Comparison of ENCODE assay signal across 25 cellular contexts in the genomic region with DNA sequence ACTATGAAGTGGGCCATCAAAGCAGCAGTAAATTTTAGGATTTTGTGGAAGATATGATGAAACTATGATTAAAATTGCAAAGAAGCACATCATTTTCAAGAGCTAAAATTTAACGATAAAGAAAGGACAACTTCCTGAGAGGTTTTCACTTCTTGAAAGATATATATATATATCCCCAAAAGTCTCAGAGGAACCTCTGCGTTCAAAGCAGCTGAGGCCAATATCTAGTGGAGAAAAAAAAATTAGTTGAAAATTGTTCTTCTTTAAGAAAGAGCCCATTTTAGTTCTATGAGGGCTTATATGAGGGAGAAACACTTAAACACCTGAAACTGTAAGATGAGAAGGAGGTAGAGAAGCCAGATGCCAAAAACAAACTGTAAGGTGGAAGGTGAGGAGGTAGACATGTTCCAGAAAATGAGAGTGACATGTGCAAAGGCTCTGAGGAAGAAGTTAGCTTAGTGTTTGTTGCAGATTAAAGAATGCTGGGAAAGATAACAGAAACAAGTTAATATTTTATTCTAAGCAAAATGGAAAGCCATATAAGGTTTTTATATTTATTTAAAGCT.
DNase-seq lines count a peak whose midpoint lies in the region; ATAC-seq and TF ChIP-seq lines count a peak whose summit lies in the region.
"Had no signal": no experiment of that assay in that cellular context is flagged by ENCODE, and none has a peak within 500 bp of the region (broad histone marks: within the 10 kb centered on the region; RNA-seq: fewer than 3 reads in every experiment).

No MANE protein-coding gene starts in this region.

- H3K4me3 Mint-ChIP-seq in stimulated activated memory B cell treated with anti-CD40 and anti-IgM and Interleukin-4, amounts not matched to agents 10 μg/mL and 1 μg/mL and 100 μg/mL, for 72 hours = peak overlapping the region; percentile 16
- H3K4me3 Mint-ChIP-seq: activated CD8-positive, alpha-beta memory T cell treated with anti-CD3 and anti-CD28 coated beads, Interleukin-2, amount 10 ng/mL, durations not matched to agents 7 days and 5 days; activated T-cell treated with anti-CD3 and anti-CD28 coated beads, Interleukin-2, amount 50 U/mL, for 4 hours; T-helper 1 cell treated with Interleukin-12 subunit alpha and Interleukin-12 subunit beta and Interleukin-4 antibody, amounts not matched to agents 30 μg/mL and 1 μg/mL, for 36 hours had no signal

- H3K27ac ChIP-seq in Peyer's patch = no peak overlapping the region
- H3K27ac ChIP-seq: ascending aorta, gastroesophageal sphincter, KMS-11, ovary, suprapubic skin, upper lobe of left lung had no signal

- DNase-seq in NCI-H2171 treated with DMSO at 0.1 percent for 48 hours (lab: John Stamatoyannopoulos, UW) (peak; percentile 75), nucleus accumbens (lab: John Stamatoyannopoulos, UW) (no peak), Peyer's patch (no peak), HT-29 (ENCODE audit: low spot score) (no peak)
- DNase-seq: activated CD8-positive, alpha-beta memory T cell treated with anti-CD3 and anti-CD28 coated beads, Interleukin-2, amount 10 ng/mL, durations not matched to agents 7 days and 5 days; activated gamma-delta T cell; activated T-cell treated with anti-CD3 and anti-CD28 coated beads, Interleukin-2, amount 50 U/mL, for 4 hours; DMS79; effector CD4-positive, alpha-beta T cell; GOT3; left cardiac atrium; NCI-H146; ovary; retina; SK-N-SH; stimulated activated naive CD4-positive, alpha-beta T cell treated with Interleukin-2 at 50 U/mL for 16 hours; upper lobe of left lung had no signal

- H3K27me3 ChIP-seq in Peyer's patch = no peaks in the 10 kb centered on the region
- H3K27me3 ChIP-seq: ascending aorta, gastroesophageal sphincter, ovary, suprapubic skin, upper lobe of left lung had no signal

- no peak for TF ChIP-seq POLR2A in Peyer's patch (IDR thresholded peaks at IDR 0.05)

- no peaks in the 10 kb centered on the region for H3K36me3 ChIP-seq in Peyer's patch
- H3K36me3 ChIP-seq: ascending aorta, gastroesophageal sphincter, ovary, suprapubic skin, upper lobe of left lung had no signal

- no peaks in the 10 kb centered on the region for H3K9me3 Mint-ChIP-seq in stimulated activated memory B cell treated with anti-CD40 and anti-IgM and Interleukin-4, amounts not matched to agents 10 μg/mL and 1 μg/mL and 100 μg/mL, for 72 hours
- H3K9me3 Mint-ChIP-seq: T-helper 1 cell treated with Interleukin-12 subunit alpha and Interleukin-12 subunit beta and Interleukin-4 antibody, amounts not matched to agents 30 μg/mL and 1 μg/mL, for 36 hours had no signal

- TF ChIP-seq CTCF in Peyer's patch (IDR thresholded peaks at IDR 0.05) = no peak

- H3K27me3 Mint-ChIP-seq in stimulated activated memory B cell treated with anti-CD40 and anti-IgM and Interleukin-4, amounts not matched to agents 10 μg/mL and 1 μg/mL and 100 μg/mL, for 72 hours = no peaks in the 10 kb centered on the region
- H3K27me3 Mint-ChIP-seq: activated CD8-positive, alpha-beta memory T cell treated with anti-CD3 and anti-CD28 coated beads, Interleukin-2, amount 10 ng/mL, durations not matched to agents 7 days and 5 days had no signal

- H3K27ac Mint-ChIP-seq in stimulated activated memory B cell treated with anti-CD40 and anti-IgM and Interleukin-4, amounts not matched to agents 10 μg/mL and 1 μg/mL and 100 μg/mL, for 72 hours = peak overlapping the region; percentile 78
- H3K27ac Mint-ChIP-seq: activated CD8-positive, alpha-beta memory T cell treated with anti-CD3 and anti-CD28 coated beads, Interleukin-2, amount 10 ng/mL, durations not matched to agents 7 days and 5 days; T-helper 1 cell treated with Interleukin-12 subunit alpha and Interleukin-12 subunit beta and Interleukin-4 antibody, amounts not matched to agents 30 μg/mL and 1 μg/mL, for 36 hours had no signal

- no peaks in the 10 kb centered on the region for H3K36me3 Mint-ChIP-seq in stimulated activated memory B cell treated with anti-CD40 and anti-IgM and Interleukin-4, amounts not matched to agents 10 μg/mL and 1 μg/mL and 100 μg/mL, for 72 hours
- H3K36me3 Mint-ChIP-seq: activated CD8-positive, alpha-beta memory T cell treated with anti-CD3 and anti-CD28 coated beads, Interleukin-2, amount 10 ng/mL, durations not matched to agents 7 days and 5 days had no signal

- no peaks in the 10 kb centered on the region for H3K4me1 ChIP-seq in Peyer's patch
- H3K4me1 ChIP-seq: ascending aorta, gastroesophageal sphincter, suprapubic skin, upper lobe of left lung had no signal

- no peak overlapping the region for H3K4me3 ChIP-seq in Peyer's patch
- H3K4me3 ChIP-seq: ascending aorta, gastroesophageal sphincter, ovary, suprapubic skin, upper lobe of left lung had no signal

- peak; percentile 61 for ATAC-seq in GM18517 (IDR thresholded peaks at IDR 0.05; ENCODE audit: unreplicated experiment)
- ATAC-seq in HG02642 (IDR thresholded peaks at IDR 0.05; ENCODE audit: poor library complexity, unreplicated experiment) = peak; percentile 57
- no peak for ATAC-seq in stimulated activated memory B cell treated with anti-CD40 and anti-IgM and Interleukin-4, amounts not matched to agents 10 μg/mL and 1 μg/mL and 100 μg/mL, for 72 hours
- ATAC-seq: activated CD8-positive, alpha-beta memory T cell treated with anti-CD3 and anti-CD28 coated beads, Interleukin-2, amount 10 ng/mL, durations not matched to agents 7 days and 5 days; activated T-cell treated with anti-CD3 and anti-CD28 coated beads, Interleukin-2, amount 50 U/mL, for 4 hours; gastroesophageal sphincter; left cardiac atrium had no signal

- H3K9me3 ChIP-seq in Peyer's patch = no peaks in the 10 kb centered on the region
- H3K9me3 ChIP-seq: gastroesophageal sphincter, ovary, SK-N-SH, upper lobe of left lung had no signal

- H3K4me1 Mint-ChIP-seq in stimulated activated memory B cell treated with anti-CD40 and anti-IgM and Interleukin-4, amounts not matched to agents 10 μg/mL and 1 μg/mL and 100 μg/mL, for 72 hours = peaks cover 16% of the 10 kb centered on the region
- H3K4me1 Mint-ChIP-seq: activated CD8-positive, alpha-beta memory T cell treated with anti-CD3 and anti-CD28 coated beads, Interleukin-2, amount 10 ng/mL, durations not matched to agents 7 days and 5 days had no signal
